ENCODE assay signal across 8 cellular contexts in genomic region chr15:39262995-39263772, GRCh38.
DNase-seq lines count a peak whose midpoint lies in the region; ATAC-seq, FAIRE-seq and TF ChIP-seq lines count a peak whose summit lies in the region.
"Not testable (repeated sequence)": the region's sequence is repeated elsewhere in the genome, so short reads cannot be mapped to it uniquely, and the experiment has no call there.

No MANE protein-coding gene starts in this region.

- in situ Hi-C loops in K562 (cut with MboI) = not testable (repeated sequence)

- not testable (repeated sequence) for TF ChIP-seq CTCF in AG10803 (conservative IDR thresholded peaks at IDR 0.05; ENCODE audit: low read length); K562 (IDR thresholded peaks at IDR 0.05 in 2 of 3, conservative IDR thresholded peaks at IDR 0.05 in 1 of 3; ENCODE audit: insufficient read depth in 2 of 3, low read depth in 1 of 3, low read length in 3 of 3)

- CTCF ChIA-PET in K562 (lab: Yijun Ruan, JAX; ENCODE audit: low intra/inter-chr PET ratio) = not testable (repeated sequence)

- not testable (repeated sequence) for H3K36me3 ChIP-seq in K562 (ENCODE audit: control insufficient read depth, insufficient read depth, low read length); skeletal muscle satellite cell (ENCODE audit: insufficient read depth, low read length)

- not testable (repeated sequence) for FAIRE-seq in K562 (lab: Jason Lieb, UNC)

- intact Hi-C loops in K562 (cut with micrococcal nuclease) = not testable (repeated sequence)

- H3K4me1 Mint-ChIP-seq in T-helper 2 cell treated with Interferon-gamma antibody and Interleukin-4, amounts not matched to agents 5 μg/mL and 100 μg/mL, for 36 hours (ENCODE audit: low read depth) = peaks cover 21% of the 10 kb centered on the region

- not testable (repeated sequence) for H3K4me3 ChIP-seq in AG10803 (ENCODE audit: low read length); K562; skeletal muscle satellite cell (ENCODE audit: low read length)

- DNase-seq in AG10803 (ENCODE audit: low read depth) (peak; percentile 96), ELR (ENCODE audit: low read depth) (peak; percentile 82), M059J (ENCODE audit: low read depth) (peak; percentile 92), NOMO-1 treated with DMSO at 0.1 percent for 48 hours (lab: John Stamatoyannopoulos, UW; ENCODE audit: unreplicated experiment) (peak; percentile 56), glomerular visceral epithelial cell (ENCODE audit: extremely low spot score) (peak; percentile 62)
- peak; percentile 15 for DNase-seq in T-helper 2 cell treated with Interferon-gamma antibody and Interleukin-4, amounts not matched to agents 5 μg/mL and 100 μg/mL, for 36 hours (ENCODE audit: low spot score)
- not testable (repeated sequence) for DNase-seq in K562 (ENCODE audit: extremely low read depth in 1 of 4, low spot score in 3 of 4)

- H3K27me3 Mint-ChIP-seq in T-helper 2 cell treated with Interferon-gamma antibody and Interleukin-4, amounts not matched to agents 5 μg/mL and 100 μg/mL, for 36 hours (ENCODE audit: low read depth) = peaks cover 21% of the 10 kb centered on the region

- not testable (repeated sequence) for TF ChIP-seq EP300 in K562 (IDR thresholded peaks at IDR 0.05; ENCODE audit: low read length)

- H3K79me2 ChIP-seq in K562 (ENCODE audit: control insufficient read depth, insufficient read depth, low read length) = not testable (repeated sequence)

- not testable (repeated sequence) for H3K4me2 ChIP-seq in K562 (ENCODE audit: insufficient read depth, low read length); skeletal muscle satellite cell (ENCODE audit: low read length)

- POLR2A ChIA-PET in K562 (lab: Yijun Ruan, JAX) = not testable (repeated sequence)

- BruUV-seq in K562 (replicated peaks; lab: Mats Ljungman, UMichigan) = not testable (repeated sequence)

- H3K27ac ChIP-seq in K562 (ENCODE audit: extremely low read depth, low read depth, low read length) = not testable (repeated sequence)

- not testable (repeated sequence) for H3K4me1 ChIP-seq in K562 (replicated peaks in 1 of 2; ENCODE audit: control insufficient read depth in 2 of 2, insufficient read depth in 2 of 2, low read length in 2 of 2)
- H3K4me1 ChIP-seq in skeletal muscle satellite cell (ENCODE audit: control insufficient read depth, insufficient read depth, low read length) = peaks cover 41% of the 10 kb centered on the region

- not testable (repeated sequence) for H3K9me1 ChIP-seq in K562 (ENCODE audit: control insufficient read depth, insufficient read depth, low read length)

- H3K9ac ChIP-seq in K562 (ENCODE audit: insufficient read depth in 1 of 2, low read depth in 2 of 2, low read length in 2 of 2) = not testable (repeated sequence)
- H3K9ac ChIP-seq in skeletal muscle satellite cell (ENCODE audit: low read depth, low read length) = peak overlapping the region; percentile 42

- H3K27ac Mint-ChIP-seq in T-helper 2 cell treated with Interferon-gamma antibody and Interleukin-4, amounts not matched to agents 5 μg/mL and 100 μg/mL, for 36 hours = peak overlapping the region; percentile 39

- not testable (repeated sequence) for ATAC-seq in K562

- H3K9me3 ChIP-seq in K562 (replicated peaks; ENCODE audit: control insufficient read depth, insufficient read depth, low read depth, low read length); skeletal muscle satellite cell (replicated peaks; ENCODE audit: low read length): not testable (repeated sequence)

- TF ChIP-seq POLR2A in K562 (conservative IDR thresholded peaks at IDR 0.05) = not testable (repeated sequence)

- H3K4me3 Mint-ChIP-seq in T-helper 2 cell treated with Interferon-gamma antibody and Interleukin-4, amounts not matched to agents 5 μg/mL and 100 μg/mL, for 36 hours = not testable (repeated sequence)

- not testable (repeated sequence) for H2AFZ ChIP-seq in K562 (ENCODE audit: low read depth, low read length)

- TF ChIP-seq RAD21 in K562 (CRISPR knock-in tag; conservative IDR thresholded peaks at IDR 0.05 in 1 of 2, IDR thresholded peaks at IDR 0.05 in 1 of 2) = not testable (repeated sequence)

- not testable (repeated sequence) for H3K36me3 Mint-ChIP-seq in T-helper 2 cell treated with Interferon-gamma antibody and Interleukin-4, amounts not matched to agents 5 μg/mL and 100 μg/mL, for 36 hours (ENCODE audit: low read depth)

- H3K27me3 ChIP-seq in K562 (ENCODE audit: control insufficient read depth in 2 of 2, insufficient read depth in 2 of 2, low read length in 2 of 2); skeletal muscle satellite cell (ENCODE audit: control insufficient read depth, insufficient read depth, low read length): not testable (repeated sequence)

- H4K20me1 ChIP-seq in K562 (replicated peaks; ENCODE audit: control insufficient read depth, insufficient read depth, low read length) = not testable (repeated sequence)

- 5% methylated on average over 6 of the region's 6 CpGs for WGBS in K562 (ENCODE audit: insufficient coverage, low coverage, missing lambda C conversion rate)

- not testable (repeated sequence) for H3K9me3 Mint-ChIP-seq in T-helper 2 cell treated with Interferon-gamma antibody and Interleukin-4, amounts not matched to agents 5 μg/mL and 100 μg/mL, for 36 hours

TF ChIP-seq in K562, 482 proteins besides CTCF, POLR2A, EP300 and RAD21:
- TF ChIP-seq ZNF146 (CRISPR knock-in tag; IDR thresholded peaks at IDR 0.05; ENCODE audit: unreplicated experiment) (peak; percentile 76), RBM25 (IDR thresholded peaks at IDR 0.05; ENCODE audit: low read depth, low read length, severe bottlenecking) (peak; percentile 36)
